In genomic region chr9:41273549-41274267, GRCh38 we compare ENCODE assay signal across 8 cellular contexts.
DNase-seq lines count a peak whose midpoint lies in the region; TF ChIP-seq lines count a peak whose summit lies in the region.
"Not testable (repeated sequence)": the region's sequence is repeated elsewhere in the genome, so short reads cannot be mapped to it uniquely, and the experiment has no call there.

No MANE protein-coding gene starts in this region.

- intact Hi-C loops in MCF 10A (cut with micrococcal nuclease); prostate gland (cut with DNase I): not testable (repeated sequence)

- H3K27me3 Mint-ChIP-seq in MCF 10A (ENCODE audit: insufficient read depth, unreplicated experiment) = not testable (repeated sequence)

- not testable (repeated sequence) for H3K4me1 Mint-ChIP-seq in MCF 10A (ENCODE audit: insufficient read depth, unreplicated experiment)

- not testable (repeated sequence) for H3K36me3 ChIP-seq in GM23248 (ENCODE audit: low read depth); hepatocyte (replicated peaks; ENCODE audit: insufficient read depth, low read depth); prostate gland

- peak overlapping the region; percentile 64 for H3K4me3 Mint-ChIP-seq in MCF 10A (ENCODE audit: unreplicated experiment)

- not testable (repeated sequence) for H3K4me1 ChIP-seq in GM23248 (ENCODE audit: insufficient read depth); hepatocyte (ENCODE audit: insufficient read depth); prostate gland (replicated peaks)

- DNase-seq in GM23248 (peak; percentile 63), HS-27A (ENCODE audit: low read depth) (peak; percentile 31), MCF 10A (ENCODE audit: unreplicated experiment) (peak; percentile 65), hepatocyte (ENCODE audit: low spot score) (peak; percentile 84), prostate gland (ENCODE audit: low spot score) (peak; percentile 72), stromal cell of bone marrow (ENCODE audit: low read depth) (peak; percentile 0)
- DNase-seq in activated CD4-positive, alpha-beta T cell treated with anti-CD3 and anti-CD28 coated beads for 4 hours = peak; percentile 55 to 65

- CTCF ChIA-PET in MCF 10A (lab: Yijun Ruan, JAX) = not testable (repeated sequence)

- TF ChIP-seq POLR2A in GM10847 (IDR thresholded peaks at IDR 0.05; ENCODE audit: extremely low read depth, insufficient read length) (peak; percentile 27), prostate gland (IDR thresholded peaks at IDR 0.05) (peak; percentile 69)

- POLR2A ChIA-PET in MCF 10A (lab: Yijun Ruan, JAX) = not testable (repeated sequence)

- H3K36me3 Mint-ChIP-seq in MCF 10A (ENCODE audit: insufficient read depth, unreplicated experiment) = not testable (repeated sequence)

- in situ Hi-C loops in GM23248 (cut with MboI) = not testable (repeated sequence)

- not testable (repeated sequence) for TF ChIP-seq CTCF in MCF 10A (IDR thresholded peaks at IDR 0.05; ENCODE audit: unreplicated experiment); hepatocyte (IDR thresholded peaks at IDR 0.05; ENCODE audit: poor library complexity); prostate gland (IDR thresholded peaks at IDR 0.05)

- H3F3A ChIP-seq in GM23248 (ENCODE audit: insufficient read depth) = not testable (repeated sequence)

- H3K9me3 Mint-ChIP-seq in MCF 10A (ENCODE audit: unreplicated experiment) = not testable (repeated sequence)

- peak overlapping the region; percentile 65 for H3K4me2 ChIP-seq in GM23248 (ENCODE audit: unreplicated experiment)
- H3K4me2 ChIP-seq in hepatocyte = peak overlapping the region; percentile 80

- H3K79me2 ChIP-seq in GM23248 (ENCODE audit: insufficient read depth); hepatocyte: not testable (repeated sequence)

- H2AFZ ChIP-seq in GM23248 (peak overlapping the region; percentile 83), hepatocyte (peak overlapping the region; percentile 76)

- 6 to 10% methylated on average over 40 to 43 of the region's 59 CpGs for WGBS in GM23248 (ENCODE audit: low coverage in 1 of 2, low lambda C conversion rate in 2 of 2, missing lambda C conversion rate in 2 of 2), 2 experiments
- WGBS in hepatocyte (ENCODE audit: low lambda C conversion rate, missing lambda C conversion rate) = 18% methylated on average over 48 of the region's 59 CpGs
- WGBS in prostate gland = 4% methylated on average over 4 of the region's 59 CpGs

- H3K9me2 ChIP-seq in GM23248 (ENCODE audit: insufficient read depth); hepatocyte (replicated peaks; ENCODE audit: insufficient read depth): not testable (repeated sequence)

- H3K27ac ChIP-seq in GM23248, hepatocyte, prostate gland: not testable (repeated sequence)

- H3K27me3 ChIP-seq in GM23248 (replicated peaks; ENCODE audit: insufficient read depth) = peaks cover 14% of the 10 kb centered on the region
- not testable (repeated sequence) for H3K27me3 ChIP-seq in hepatocyte; prostate gland (replicated peaks; ENCODE audit: insufficient read depth)

- not testable (repeated sequence) for H4K20me1 ChIP-seq in GM23248 (ENCODE audit: insufficient read depth); hepatocyte (ENCODE audit: insufficient read depth, poor library complexity, severe bottlenecking)

- peak overlapping the region; percentile 69 for H3K4me3 ChIP-seq in GM23248
- H3K4me3 ChIP-seq in hepatocyte = peak overlapping the region; percentile 19
- H3K4me3 ChIP-seq in prostate gland = peak overlapping the region; percentile 34 to 37

- H3K27ac Mint-ChIP-seq in MCF 10A (ENCODE audit: low read depth, unreplicated experiment) = not testable (repeated sequence)

- not testable (repeated sequence) for BruUV-seq in MCF 10A (replicated peaks; lab: Mats Ljungman, UMichigan)

- 0 out of 2 replicates have a peak overlapping the region, but pooled peaks have one; percentile 16 for H3K9ac ChIP-seq in GM23248

- H3K9me3 ChIP-seq in GM23248 (ENCODE audit: low read depth); hepatocyte (ENCODE audit: low read depth); prostate gland: not testable (repeated sequence)

Comparison
In these comparisons a context has a peak if more than half of its experiments do, and no peak if none do; other contexts are left out.
1. DNase-seq: peak in every context shown above with its lines; median percentile 84 in hepatocyte; 72 in prostate gland; 65 in MCF 10A; 63 in GM23248; 60 in activated CD4-positive, alpha-beta T cell treated with anti-CD3 and anti-CD28 coated beads for 4 hours; 31 in HS-27A; 0 in stromal cell of bone marrow.
2. H3K4me3 ChIP-seq: peak in every context shown above with its lines; median percentile 69 in GM23248; 36 in prostate gland; 19 in hepatocyte.